8 cellular contexts compared by ENCODE assay signal in genomic region chr7:105581066-105581811, GRCh38. TPM values are rescaled to one million over a fixed set of nuclear protein-coding genes. Genes with fewer than 3 reads are reported as not detected.
DNase-seq lines count a peak whose midpoint lies in the region; ATAC-seq, FAIRE-seq and TF ChIP-seq lines count a peak whose summit lies in the region.

Gene EFCAB10, minus strand, starts transcription at chr7:105581493. Its CDS starts 30 bp downstream, at chr7:105581463.

- TF ChIP-seq EP300 in SK-N-SH (IDR thresholded peaks at IDR 0.05; ENCODE audit: borderline replicate concordance in 1 of 2, low read depth in 1 of 2, low read length in 1 of 2) (no peak), K562 (IDR thresholded peaks at IDR 0.05; ENCODE audit: low read length) (no peak), sigmoid colon (IDR thresholded peaks at IDR 0.05) (no peak)

- H3K36me3 ChIP-seq in BE2C (no peaks in the 10 kb centered on the region), SK-N-SH (replicated peaks in 1 of 2; ENCODE audit: control insufficient read depth in 1 of 2, insufficient read depth in 2 of 2, low read length in 1 of 2) (no peaks in the 10 kb centered on the region), K562 (ENCODE audit: control insufficient read depth, insufficient read depth, low read length) (no peaks in the 10 kb centered on the region), iPS DF 6.9 (ENCODE audit: control insufficient read depth, insufficient read depth, low read length) (no peaks in the 10 kb centered on the region), sigmoid colon (no peaks in the 10 kb centered on the region)

- H3K27me3 ChIP-seq in BE2C, result no peaks in the 10 kb centered on the region
- no peaks in the 10 kb centered on the region for H3K27me3 ChIP-seq in SK-N-SH (ENCODE audit: insufficient read depth)
- H3K27me3 ChIP-seq in K562 (ENCODE audit: control insufficient read depth in 2 of 2, insufficient read depth in 2 of 2, low read length in 2 of 2), result no peaks in the 10 kb centered on the region
- no peaks in the 10 kb centered on the region for H3K27me3 ChIP-seq in iPS DF 6.9 (ENCODE audit: control insufficient read depth, insufficient read depth, low read length)
- peaks cover 0 to 12% (median 5%) of the 10 kb centered on the region in 3 donors for H3K27me3 ChIP-seq in sigmoid colon

- H2AFZ ChIP-seq in SK-N-SH (ENCODE audit: low read depth) (peak within 1 kb of the TSS; percentile 90), K562 (ENCODE audit: low read depth, low read length) (no peak within 1 kb of the TSS)

- TF ChIP-seq RAD21 in SK-N-SH (IDR thresholded peaks at IDR 0.05; ENCODE audit: low read length), result no peak
- TF ChIP-seq RAD21 in K562 (CRISPR knock-in tag; conservative IDR thresholded peaks at IDR 0.05 in 1 of 2, IDR thresholded peaks at IDR 0.05 in 1 of 2), result no peak

- FAIRE-seq in GM19239 (lab: Jason Lieb, UNC), result peak; percentile 57
- FAIRE-seq in K562 (lab: Jason Lieb, UNC), result no peak

- WGBS in SK-N-SH (ENCODE audit: low lambda C conversion rate), result 8% methylated on average over 29 of the region's 36 CpGs
- 78% methylated on average over 36 of the region's 36 CpGs for WGBS in K562 (ENCODE audit: insufficient coverage, low coverage, missing lambda C conversion rate)
- WGBS in iPS DF 6.9 (ENCODE audit: insufficient coverage, insufficient read length), result no CpG with 5 or more reads among the region's 36 CpGs
- WGBS in sigmoid colon, 2 donors, result 8 to 13% methylated on average over 36 of the region's 36 CpGs

- no TSS peak for BruUV-seq in K562 (replicated peaks; lab: Mats Ljungman, UMichigan)

- no peaks in the 10 kb centered on the region for H3K9me2 ChIP-seq in SK-N-SH

- peak; percentile 79 for ATAC-seq in HG03439 (IDR thresholded peaks at IDR 0.05; ENCODE audit: unreplicated experiment)
- no peak for ATAC-seq in K562

- H3K9ac ChIP-seq in SK-N-SH (peak within 1 kb of the TSS; percentile 44), K562 (ENCODE audit: insufficient read depth in 1 of 2, low read depth in 2 of 2, low read length in 2 of 2) (no peak within 1 kb of the TSS)

- DNase-seq in BE2C (peak; percentile 98), GM19239 (ENCODE audit: insufficient read length, low spot score) (peak; percentile 82), SK-N-SH (peak; percentile 98), K562 (ENCODE audit: extremely low read depth in 1 of 4, low spot score in 3 of 4) (no peak), iPS DF 6.9 (ENCODE audit: low read depth, low spot score) (peak; percentile 97), sigmoid colon (no peak), NAMALWA (ENCODE audit: low spot score) (no peak)

- H3K9me1 ChIP-seq in K562 (ENCODE audit: control insufficient read depth, insufficient read depth, low read length), result no peaks in the 10 kb centered on the region

- H3K9me3 ChIP-seq in BE2C (no peaks in the 10 kb centered on the region), SK-N-SH (no peaks in the 10 kb centered on the region), K562 (replicated peaks; ENCODE audit: control insufficient read depth, insufficient read depth, low read depth, low read length) (peaks cover 13% of the 10 kb centered on the region; the same call in 1 of the 2 replicates), iPS DF 6.9 (ENCODE audit: control insufficient read depth, insufficient read depth, low read length) (no peaks in the 10 kb centered on the region), sigmoid colon (no peaks in the 10 kb centered on the region)

- H3K4me1 ChIP-seq in BE2C (no peaks in the 10 kb centered on the region), SK-N-SH (ENCODE audit: control insufficient read depth in 1 of 2, insufficient read depth in 2 of 2, low read depth in 1 of 2, low read length in 1 of 2) (no peaks in the 10 kb centered on the region; a peak in 1 of 4 replicates), K562 (replicated peaks in 1 of 2; ENCODE audit: control insufficient read depth in 2 of 2, insufficient read depth in 2 of 2, low read length in 2 of 2) (peaks cover 3 to 10% of the 10 kb centered on the region in 2 experiments; a peak in 3 of 5 replicates), iPS DF 6.9 (ENCODE audit: control insufficient read depth, insufficient read depth, low read length) (no peaks in the 10 kb centered on the region), sigmoid colon (peaks cover 0 to 7% (median 7%) of the 10 kb centered on the region in 4 donors)

- TF ChIP-seq CTCF in BE2C (IDR thresholded peaks at IDR 0.05; ENCODE audit: low read depth, low read length), result peak; percentile 6; the same call in 1 of the 2 replicates
- peak; percentile 27 for TF ChIP-seq CTCF in SK-N-SH (IDR thresholded peaks at IDR 0.05)
- TF ChIP-seq CTCF in K562 (IDR thresholded peaks at IDR 0.05 in 2 of 3, conservative IDR thresholded peaks at IDR 0.05 in 1 of 3; ENCODE audit: insufficient read depth in 2 of 3, low read depth in 1 of 3, low read length in 3 of 3), result no peak
- no peak for TF ChIP-seq CTCF in sigmoid colon (IDR thresholded peaks at IDR 0.05)

- H3K4me3 ChIP-seq in BE2C (ENCODE audit: low read depth, low read length) (peak within 1 kb of the TSS; percentile 86), SK-N-SH (ENCODE audit: low read depth in 2 of 2, low read length in 1 of 2) (peak within 1 kb of the TSS; percentile 55 to 61), K562 (no peak within 1 kb of the TSS), iPS DF 6.9 (ENCODE audit: low read length) (peak within 1 kb of the TSS; percentile 38; the same call in 1 of the 2 replicates), sigmoid colon (peak within 1 kb of the TSS in 3 of 4 donors; percentile 21 to 34 (median 32))

- H3K27ac ChIP-seq in SK-N-SH (ENCODE audit: low read depth in 2 of 2, low read length in 1 of 2) (peak within 1 kb of the TSS in 1 of 2 experiments; percentile 56; a peak in 1 of 4 replicates), K562 (ENCODE audit: extremely low read depth, low read depth, low read length) (no peak within 1 kb of the TSS), iPS DF 6.9 (ENCODE audit: low read length) (no peak within 1 kb of the TSS), sigmoid colon (no peak within 1 kb of the TSS)

- H3K79me2 ChIP-seq in SK-N-SH (ENCODE audit: insufficient read depth), result no peaks in the 10 kb centered on the region
- no peaks in the 10 kb centered on the region for H3K79me2 ChIP-seq in K562 (ENCODE audit: control insufficient read depth, insufficient read depth, low read length)

- H4K20me1 ChIP-seq in SK-N-SH (ENCODE audit: insufficient read depth), result no peaks in the 10 kb centered on the region
- H4K20me1 ChIP-seq in K562 (replicated peaks; ENCODE audit: control insufficient read depth, insufficient read depth, low read length), result no peaks in the 10 kb centered on the region

- CTCF ChIA-PET in SK-N-SH (lab: Yijun Ruan, JAX), result interaction anchor here (0.8 to 1.3 kb wide), 12 partner anchors 8 to 214 kb away, joined by 3 to 10 read pairs (median 3); no protein-coding TSS in a partner anchor
- CTCF ChIA-PET in K562 (lab: Yijun Ruan, JAX; ENCODE audit: low intra/inter-chr PET ratio), result no interaction called here

- H3K4me2 ChIP-seq in SK-N-SH (peak within 1 kb of the TSS; percentile 67), K562 (ENCODE audit: insufficient read depth, low read length) (no peak within 1 kb of the TSS)

- peaks cover 16% of the 10 kb centered on the region for H3F3A ChIP-seq in SK-N-SH (replicated peaks; ENCODE audit: insufficient read depth)

- no peak for TF ChIP-seq POLR2A in K562 (conservative IDR thresholded peaks at IDR 0.05)
- TF ChIP-seq POLR2A in sigmoid colon (IDR thresholded peaks at IDR 0.05), result no peak

- POLR2A ChIA-PET in SK-N-SH (lab: Yijun Ruan, JAX) (interaction anchor here (0.6 to 1.2 kb wide), 5 partner anchors 13 to 193 kb away, joined by 3 to 4 read pairs (median 3); partner anchors contain the start of gene RINT1), K562 (lab: Yijun Ruan, JAX) (no interaction called here)

- intact Hi-C loops in K562 (cut with micrococcal nuclease), result no loop called here
- intact Hi-C loops in sigmoid colon (cut with DNase I), result no loop called here

- in situ Hi-C loops in K562 (cut with MboI), result no loop called here

TF ChIP-seq in K562, 482 proteins besides CTCF, POLR2A, EP300 and RAD21 (continues in another document):
- TF ChIP-seq NFXL1 (CRISPR knock-in tag; IDR thresholded peaks at IDR 0.05) (no peak), MAFK (IDR thresholded peaks at IDR 0.05; ENCODE audit: low read length) (no peak), ZNF586 (CRISPR knock-in tag; conservative IDR thresholded peaks at IDR 0.05) (no peak), NELFE (IDR thresholded peaks at IDR 0.05; ENCODE audit: insufficient read depth, insufficient read length) (no peak)

RNA-seq across cellular contexts. Expression of gene EFCAB10, which starts in this region (rescaled TPM):
- polyA plus RNA-seq in BE2C (2012; ENCODE audit: insufficient read depth, insufficient read length, low read depth), result 0.71 TPM
- polyA plus RNA-seq in SK-N-SH (2012; rRNA removed), result 0.51 and 0.80 TPM in 2 replicates
- polyA plus RNA-seq in SK-N-SH (2012; cell fraction: cytosol; rRNA removed), result 0.75 and 0.98 TPM in 2 replicates
- polyA plus RNA-seq in SK-N-SH (2012; cell fraction: nucleus; rRNA removed), result 0.19 and 0.98 TPM in 2 replicates
- total RNA-seq in K562 (2011; cell fraction: chromatin; rRNA removed; ENCODE audit: low replicate concordance), result 2.1 and 9.3 TPM in 2 replicates
- 1.5 and 2.9 TPM in 2 replicates for total RNA-seq in K562 (2011; cell fraction: nucleolus; rRNA removed)
- total RNA-seq in K562 (2011; cell fraction: nucleoplasm; rRNA removed), result 3.2 and 6.1 TPM in 2 replicates
- 9.6 and 12.2 TPM in 2 replicates for total RNA-seq in K562 (2014; rRNA removed)
- total RNA-seq in K562 (2014; rRNA removed; fragmentation: Illumina TruSeq; extraction: Trizol), result 19.9 and 20.6 TPM in 2 replicates
- total RNA-seq in K562 (2015; rRNA removed; fragmentation: Illumina TruSeq; extraction: Trizol), result 11.3 and 13.1 TPM in 2 replicates
- total RNA-seq in K562 (2021), result 17.3 and 19.7 TPM in 2 replicates
- polyA plus RNA-seq in K562 (2011; rRNA removed), result 5.0 and 6.4 TPM in 2 replicates
- polyA plus RNA-seq in K562 (2011; cell fraction: cytosol; rRNA removed), result 0.69 and 1.9 TPM in 2 replicates
- 1.5 and 1.7 TPM in 2 replicates for polyA plus RNA-seq in K562 (2011; cell fraction: nucleus; rRNA removed)
- 12.2 and 13.3 TPM in 2 replicates for polyA plus RNA-seq in K562 (2012)
- 15.2 and 21.1 TPM in 2 replicates for polyA plus RNA-seq in K562 (2014; fragmentation: Illumina TruSeq; extraction: Trizol)
- 10 to 100 TPM; 16.8 to 21.4 TPM for polyA plus RNA-seq in K562 (2014; fragmentation: Nextera tagmentation; extraction: Ambion mirVana)
- polyA plus RNA-seq in K562 (2014; rRNA removed), result 15.4 and 22.5 TPM in 2 replicates
- polyA minus RNA-seq in K562 (2011; rRNA and poly(A)+ RNA removed), result 4.0 and 4.2 TPM in 2 replicates
- polyA minus RNA-seq in K562 (2011; cell fraction: cytosol; rRNA and poly(A)+ RNA removed), result 1.8 and 2.5 TPM in 2 replicates
- polyA minus RNA-seq in K562 (2011; cell fraction: nucleus; rRNA and poly(A)+ RNA removed), result 0.27 and 1.00 TPM in 2 replicates
- not detected for total RNA-seq in sigmoid colon
- polyA plus RNA-seq in sigmoid colon, result under 1 TPM in 1 of 3 donors, not detected in 2; 0.13 TPM

Comparison
In these comparisons a context has a peak if more than half of its experiments do, and no peak if none do; other contexts are left out.
1. Peak in DNase-seq, H3K4me3 ChIP-seq, H3K9ac ChIP-seq and H3K4me2 ChIP-seq in SK-N-SH; RNA of the gene not detected or under 1 TPM.
2. DNase-seq: peak in BE2C (single experiment), GM19239 (single experiment) and iPS DF 6.9 (single experiment); none in K562 (0 of 4), sigmoid colon (single experiment) and NAMALWA (single experiment).
3. CTCF ChIP-seq: peak in BE2C (single experiment) and SK-N-SH (single experiment); none in K562 (0 of 3) and sigmoid colon (0 of 4).